In genomic region chr11:95147364-95147905, GRCh38 we compare ENCODE assay signal across 8 cellular contexts. TPM values are rescaled to one million over a fixed set of nuclear protein-coding genes. Genes with fewer than 3 reads are reported as not detected.
DNase-seq lines count a peak whose midpoint lies in the region; ATAC-seq, FAIRE-seq and TF ChIP-seq lines count a peak whose summit lies in the region.

No MANE protein-coding gene starts in this region.

- TF ChIP-seq EP300 in A549 (IDR thresholded peaks at IDR 0.05) = no peak

- no peak overlapping the region for H3K4me2 ChIP-seq in A549

- no peak for TF ChIP-seq CTCF in A549 (IDR thresholded peaks at IDR 0.05)

- H3K4me1 ChIP-seq in A549 = peaks cover 12% of the 10 kb centered on the region; the same call in 2 of the 3 replicates

- no peak overlapping the region for H3K4me3 ChIP-seq in A549

- no peak for FAIRE-seq in A549 (lab: Jason Lieb, UNC)

- H3K27ac ChIP-seq in A549 (peak overlapping the region in 1 of 2 experiments; percentile 62; a peak in 3 of 6 replicates), angular gyrus (ENCODE audit: low read depth, low read length) (peak overlapping the region; percentile 14)

- no peak for TF ChIP-seq POLR2A in A549 (IDR thresholded peaks at IDR 0.05; ENCODE audit: low read length)

- POLR2A ChIA-PET in A549 (lab: Yijun Ruan, JAX) = interaction anchor here (1.9 kb wide), 1 partner anchor 80 kb away, joined by 7 read pairs; no protein-coding TSS in a partner anchor

- TF ChIP-seq RAD21 in A549 (conservative IDR thresholded peaks at IDR 0.05 in 1 of 2, IDR thresholded peaks at IDR 0.05 in 1 of 2) = no peak

- peak in 1 of 2 experiments; percentile 17; a peak in 2 of 6 replicates for ATAC-seq in A549
- no peak for ATAC-seq in GM19324 (IDR thresholded peaks at IDR 0.05; ENCODE audit: low FRiP score, unreplicated experiment)
- ATAC-seq in GM19467 (IDR thresholded peaks at IDR 0.05; ENCODE audit: unreplicated experiment) = no peak
- ATAC-seq in GM21381 (IDR thresholded peaks at IDR 0.05; ENCODE audit: unreplicated experiment) = no peak

- WGBS in A549 (ENCODE audit: missing lambda C conversion rate) = 39% methylated on average over 4 of the region's 4 CpGs

- CTCF ChIA-PET in A549 (lab: Yijun Ruan, JAX) = interaction anchor here (1.0 to 1.4 kb wide), 3 partner anchors 11 to 524 kb away, joined by 4 to 7 read pairs (median 5); partner anchors contain the start of gene SRSF8

- DNase-seq in A549 (ENCODE audit: low read depth in 1 of 2, low spot score in 1 of 2) (peak; percentile 30 to 33), HT-29 (ENCODE audit: low spot score) (peak; percentile 64), kidney glomerular epithelial cell (lab: John Stamatoyannopoulos, UW) (peak; percentile 68), NCI-H1092 treated with DMSO at 0.1 percent for 48 hours (lab: John Stamatoyannopoulos, UW) (no peak)

- H3K9me3 ChIP-seq in A549 = no peaks in the 10 kb centered on the region

TF ChIP-seq in A549, 52 proteins besides CTCF, POLR2A, EP300 and RAD21:
- TF ChIP-seq MAFK (IDR thresholded peaks at IDR 0.05; ENCODE audit: partially characterized antibody) = peak; percentile 86
- TF ChIP-seq ZC3H11A (IDR thresholded peaks at IDR 0.05) = no peak
- 0 out of 2 replicates have a peak, but pooled peaks have one; percentile 30 for TF ChIP-seq FOSL2 (IDR thresholded peaks at IDR 0.05)
- peak; percentile 71 for TF ChIP-seq FOSL2 (CRISPR knock-in tag; IDR thresholded peaks at IDR 0.05)
- TF ChIP-seq MAZ (IDR thresholded peaks at IDR 0.05; ENCODE audit: borderline replicate concordance, low read depth, low read length) = no peak
- TF ChIP-seq RNF2 (IDR thresholded peaks at IDR 0.05; ENCODE audit: borderline replicate concordance, low read depth) = no peak
- TF ChIP-seq HOXB13 (CRISPR knock-in tag; IDR thresholded peaks at IDR 0.05; ENCODE audit: low read depth) = no peak
- TF ChIP-seq, protein P1, sequence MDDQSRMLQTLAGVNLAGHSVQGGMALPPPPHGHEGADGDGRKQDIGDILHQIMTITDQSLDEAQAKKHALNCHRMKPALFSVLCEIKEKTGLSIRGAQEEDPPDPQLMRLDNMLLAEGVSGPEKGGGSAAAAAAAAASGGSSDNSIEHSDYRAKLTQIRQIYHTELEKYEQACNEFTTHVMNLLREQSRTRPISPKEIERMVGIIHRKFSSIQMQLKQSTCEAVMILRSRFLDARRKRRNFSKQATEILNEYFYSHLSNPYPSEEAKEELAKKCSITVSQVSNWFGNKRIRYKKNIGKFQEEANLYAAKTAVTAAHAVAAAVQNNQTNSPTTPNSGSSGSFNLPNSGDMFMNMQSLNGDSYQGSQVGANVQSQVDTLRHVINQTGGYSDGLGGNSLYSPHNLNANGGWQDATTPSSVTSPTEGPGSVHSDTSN (IDR thresholded peaks at IDR 0.05) = no peak

RNA-seq across cellular contexts. Expression of gene ENDOD1, which starts 57.8 kb away (rescaled TPM):
- 8.1 and 8.3 TPM in 2 replicates for polyA plus RNA-seq in A549 (2011; rRNA removed)
- 3.3 and 4.0 TPM in 2 replicates for polyA plus RNA-seq in A549 (2012; cell fraction: cytosol; rRNA removed)
- polyA plus RNA-seq in A549 (2012; cell fraction: nucleus; rRNA removed) = 2.9 and 3.1 TPM in 2 replicates
- polyA plus RNA-seq in A549 (2017; fragmentation: RNase III; extraction: RNeasy Plus Mini Kit Qiagen cat#74134 plus additional on column Dnase treatment) = 8.0 to 8.8 TPM (median 8.6 TPM) in 3 replicates
- 7.4 and 7.6 TPM in 2 replicates for polyA minus RNA-seq in A549 (2011; rRNA and poly(A)+ RNA removed)
- 33.7 and 37.0 TPM in 2 replicates for total RNA-seq in HT-29 (2014; rRNA removed; shearing (Covaris generic))
